Comparison of ENCODE assay signal across 1 cellular context in genomic region chr5:131164931-131165727, GRCh38.
A peak's percentile ranks its signal among the peaks of the same experiment; 100 is the strongest.
TF ChIP-seq lines count a peak whose summit lies in the region.

Gene HINT1 (minus strand): TSS chr5:131165256. CDS start chr5:131165205, 51 bp downstream.

TF ChIP-seq in K562, 482 proteins besides CTCF, POLR2A, EP300 and RAD21 (continued from another document):
- TF ChIP-seq GTF2B (IDR thresholded peaks at IDR 0.05; ENCODE audit: extremely low read depth, insufficient read length), result peak; percentile 7
- TF ChIP-seq BHLHE40 (IDR thresholded peaks at IDR 0.05; ENCODE audit: low read length), result peak; percentile 68
- peak; percentile 87 for TF ChIP-seq RBBP5 (IDR thresholded peaks at IDR 0.05; ENCODE audit: borderline replicate concordance, insufficient read depth, low read length, poor library complexity, severe bottlenecking)
- peak; percentile 36; the same call in 1 of the 2 replicates for TF ChIP-seq ZBTB7A (IDR thresholded peaks at IDR 0.05; ENCODE audit: borderline replicate concordance, control insufficient read depth, low read depth, low read length)
- TF ChIP-seq CXXC5 (CRISPR knock-in tag; IDR thresholded peaks at IDR 0.05), result peak; percentile 53
- TF ChIP-seq ZFX (CRISPR knock-in tag; IDR thresholded peaks at IDR 0.05), result peak; percentile 85; the same call in 1 of the 2 replicates
- TF ChIP-seq LCOR (CRISPR knock-in tag; IDR thresholded peaks at IDR 0.05), result 0 out of 2 replicates have a peak, but pooled peaks have one; percentile 10
- TF ChIP-seq MLLT1 (IDR thresholded peaks at IDR 0.05), result 0 out of 4 replicates have a peak, but pooled peaks of 1 of the 2 experiments have one; percentile 41
- 0 out of 2 replicates have a peak, but pooled peaks have one; percentile 11 for TF ChIP-seq TARDBP (IDR thresholded peaks at IDR 0.05)
- TF ChIP-seq ZBTB2 (IDR thresholded peaks at IDR 0.05), result peak; percentile 99
- TF ChIP-seq UBTF (IDR thresholded peaks at IDR 0.05; ENCODE audit: borderline replicate concordance in 1 of 2, low read depth in 2 of 2, low read length in 2 of 2), result 0 out of 4 replicates have a peak, but pooled peaks of 1 of the 2 experiments have one; percentile 43
- TF ChIP-seq CHD4 (IDR thresholded peaks at IDR 0.05; ENCODE audit: insufficient read depth, insufficient replicate concordance, low read depth, low read length, poor library complexity, severe bottlenecking), result no peak
